19 cellular contexts compared by ENCODE assay signal in the genomic region with DNA sequence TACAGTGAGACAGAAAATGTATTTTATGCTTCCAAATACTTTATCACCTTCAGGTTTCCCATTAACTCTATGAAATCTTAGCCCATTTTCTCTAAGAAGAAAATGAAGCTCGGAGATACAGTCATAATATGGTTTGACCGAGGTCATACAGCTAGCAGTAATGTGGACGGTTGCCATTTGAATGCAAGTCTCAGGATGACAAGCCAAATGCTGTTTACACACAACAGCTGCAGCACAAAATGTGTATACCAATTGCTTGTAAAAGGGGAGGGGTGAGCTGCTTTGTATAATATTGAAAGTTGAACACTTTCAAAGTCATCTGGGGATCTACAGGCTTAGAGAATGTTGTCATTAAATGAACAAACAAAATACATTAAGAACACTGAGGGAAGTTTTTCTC.
DNase-seq lines count a peak whose midpoint lies in the region; ATAC-seq and TF ChIP-seq lines count a peak whose summit lies in the region.
"Had no signal": no experiment of that assay in that cellular context is flagged by ENCODE, and none has a peak within 500 bp of the region (broad histone marks: within the 10 kb centered on the region; RNA-seq: fewer than 3 reads in every experiment).

No MANE protein-coding gene starts in this region.

- peak overlapping the region; percentile 4 for H3K27ac Mint-ChIP-seq in progenitor cell of endocrine pancreas
- no peak overlapping the region for H3K27ac Mint-ChIP-seq in activated naive CD8-positive, alpha-beta T cell treated with anti-CD3 and anti-CD28 coated beads, Interleukin-2, amount 50 U/mL, for 24 hours
- H3K27ac Mint-ChIP-seq: activated B cell treated with CpG ODN at 0.5 μM for 24 hours; memory B cell; T-helper 1 cell treated with Interleukin-12 subunit alpha and Interleukin-12 subunit beta and Interleukin-4 antibody, amounts not matched to agents 30 μg/mL and 1 μg/mL, for 36 hours had no signal

- no peaks in the 10 kb centered on the region for H3K9me3 Mint-ChIP-seq in progenitor cell of endocrine pancreas (ENCODE audit: low read depth)
- H3K9me3 Mint-ChIP-seq in activated naive CD8-positive, alpha-beta T cell treated with anti-CD3 and anti-CD28 coated beads, Interleukin-2, amount 50 U/mL, for 24 hours: no peaks in the 10 kb centered on the region
- H3K9me3 Mint-ChIP-seq: memory B cell; T-helper 1 cell treated with Interleukin-12 subunit alpha and Interleukin-12 subunit beta and Interleukin-4 antibody, amounts not matched to agents 30 μg/mL and 1 μg/mL, for 36 hours had no signal

- H3K9me3 ChIP-seq in testis: no peaks in the 10 kb centered on the region
- H3K9me3 ChIP-seq: ascending aorta; BLaER1 treated with 17β-estradiol and CSF1 and Interleukin-3, amounts not matched to agents 10 nM and 100 nM; transverse colon had no signal

- H3K27me3 Mint-ChIP-seq in progenitor cell of endocrine pancreas: no peaks in the 10 kb centered on the region
- H3K27me3 Mint-ChIP-seq in activated naive CD8-positive, alpha-beta T cell treated with anti-CD3 and anti-CD28 coated beads, Interleukin-2, amount 50 U/mL, for 24 hours: no peaks in the 10 kb centered on the region
- H3K27me3 Mint-ChIP-seq: activated B cell treated with CpG ODN at 0.5 μM for 24 hours, memory B cell had no signal

- no peak for TF ChIP-seq POLR2A in testis (IDR thresholded peaks at IDR 0.05)

- intact Hi-C loops in testis (cut with DNase I; ENCODE audit: low total_unique reads): no loop called here

- TF ChIP-seq CTCF in progenitor cell of endocrine pancreas (IDR thresholded peaks at IDR 0.05; ENCODE audit: unreplicated experiment) (no peak), testis (IDR thresholded peaks at IDR 0.05) (no peak)

- ATAC-seq in GM21717 (IDR thresholded peaks at IDR 0.05; ENCODE audit: unreplicated experiment): peak; percentile 49
- ATAC-seq in HG03095 (IDR thresholded peaks at IDR 0.05; ENCODE audit: unreplicated experiment): peak; percentile 49
- no peak for ATAC-seq in activated naive CD8-positive, alpha-beta T cell treated with anti-CD3 and anti-CD28 coated beads, Interleukin-2, amount 50 U/mL, for 24 hours

- no peak overlapping the region for H3K27ac ChIP-seq in testis
- H3K27ac ChIP-seq: ascending aorta; BLaER1 treated with 17β-estradiol and CSF1 and Interleukin-3, amounts not matched to agents 10 nM and 100 nM; epithelial cell of prostate; skin epidermis; transverse colon had no signal

- no peaks in the 10 kb centered on the region for H3K36me3 ChIP-seq in testis (ENCODE audit: low read depth, missing control alignments)
- H3K36me3 ChIP-seq: ascending aorta; BLaER1 treated with 17β-estradiol and CSF1 and Interleukin-3, amounts not matched to agents 10 nM and 100 nM; transverse colon had no signal

- H3K36me3 Mint-ChIP-seq in progenitor cell of endocrine pancreas (ENCODE audit: insufficient read depth): no peaks in the 10 kb centered on the region
- no peaks in the 10 kb centered on the region for H3K36me3 Mint-ChIP-seq in activated naive CD8-positive, alpha-beta T cell treated with anti-CD3 and anti-CD28 coated beads, Interleukin-2, amount 50 U/mL, for 24 hours (ENCODE audit: low read depth)
- H3K36me3 Mint-ChIP-seq: memory B cell had no signal

- DNase-seq in RPMI7951 (ENCODE audit: low read depth) (peak; percentile 13), progenitor cell of endocrine pancreas (ENCODE audit: low spot score, unreplicated experiment) (no peak), NCI-H1092 treated with DMSO at 0.1 percent for 48 hours (lab: John Stamatoyannopoulos, UW) (no peak), testis (no peak)
- DNase-seq in activated naive CD8-positive, alpha-beta T cell treated with anti-CD3 and anti-CD28 coated beads, Interleukin-2, amount 50 U/mL, for 24 hours: no peak
- DNase-seq: activated B cell treated with CpG ODN at 0.5 μM for 24 hours, activated gamma-delta T cell, cortex of kidney, DMS53, Right ventricle myocardium superior, transverse colon had no signal

- H3K4me3 Mint-ChIP-seq in progenitor cell of endocrine pancreas (ENCODE audit: low read depth): no peak overlapping the region
- no peak overlapping the region for H3K4me3 Mint-ChIP-seq in activated naive CD8-positive, alpha-beta T cell treated with anti-CD3 and anti-CD28 coated beads, Interleukin-2, amount 50 U/mL, for 24 hours
- H3K4me3 Mint-ChIP-seq: activated B cell treated with CpG ODN at 0.5 μM for 24 hours; memory B cell; T-helper 1 cell treated with Interleukin-12 subunit alpha and Interleukin-12 subunit beta and Interleukin-4 antibody, amounts not matched to agents 30 μg/mL and 1 μg/mL, for 36 hours had no signal

- no peak overlapping the region for H3K4me3 ChIP-seq in testis
- H3K4me3 ChIP-seq: ascending aorta; BLaER1 treated with 17β-estradiol and CSF1 and Interleukin-3, amounts not matched to agents 10 nM and 100 nM; skin epidermis; transverse colon had no signal

- H3K4me1 Mint-ChIP-seq in progenitor cell of endocrine pancreas (ENCODE audit: low read depth): peaks cover 31% of the 10 kb centered on the region
- H3K4me1 Mint-ChIP-seq in activated naive CD8-positive, alpha-beta T cell treated with anti-CD3 and anti-CD28 coated beads, Interleukin-2, amount 50 U/mL, for 24 hours: no peaks in the 10 kb centered on the region
- H3K4me1 Mint-ChIP-seq: activated B cell treated with CpG ODN at 0.5 μM for 24 hours, memory B cell had no signal

- 40 to 56% methylated on average over 3 of the region's 3 CpGs for WGBS in testis, 2 donors

- H3K27me3 ChIP-seq in testis: no peaks in the 10 kb centered on the region
- H3K27me3 ChIP-seq: ascending aorta; BLaER1 treated with 17β-estradiol and CSF1 and Interleukin-3, amounts not matched to agents 10 nM and 100 nM; transverse colon had no signal

- H3K4me1 ChIP-seq in testis: no peaks in the 10 kb centered on the region
- H3K4me1 ChIP-seq: ascending aorta; BLaER1 treated with 17β-estradiol and CSF1 and Interleukin-3, amounts not matched to agents 10 nM and 100 nM; transverse colon had no signal
